Comparison of ENCODE assay signal across 8 cellular contexts in the genomic region with DNA sequence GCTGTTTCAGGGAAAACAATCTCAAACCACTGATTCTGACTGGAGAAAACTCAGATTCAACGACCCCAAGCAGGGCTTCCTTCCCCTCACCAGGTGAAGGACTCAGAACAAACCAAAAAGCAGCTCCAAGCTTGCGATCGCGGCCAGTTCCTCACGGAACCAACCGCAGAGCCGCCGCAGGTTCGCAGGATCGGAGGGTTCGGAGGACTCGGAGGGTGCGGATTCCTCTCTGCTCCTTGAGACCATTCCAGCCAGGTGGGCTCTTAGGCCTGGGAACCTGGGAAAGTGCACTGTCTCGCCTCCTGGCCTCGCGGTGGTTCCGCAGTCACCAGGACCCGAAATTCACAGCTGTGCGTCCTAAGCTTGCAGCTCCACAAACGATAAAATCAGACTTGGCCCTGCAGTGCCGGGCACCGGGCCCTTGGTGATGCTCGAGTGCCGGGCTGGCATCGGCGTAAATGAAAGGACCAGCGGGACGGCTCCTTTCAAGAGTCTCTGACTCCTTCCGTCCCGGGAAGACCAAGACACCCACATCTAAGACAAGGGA.
DNase-seq lines count a peak whose midpoint lies in the region; ATAC-seq lines count a peak whose summit lies in the region.

No MANE protein-coding gene starts in this region.

- DNase-seq in NCI-H526 treated with DMSO at 0.1 percent for 48 hours (lab: John Stamatoyannopoulos, UW), result peak; percentile 31
- DNase-seq in activated CD8-positive, alpha-beta T cell treated with anti-CD3 and anti-CD28 coated beads, Interleukin-2, amount 10 ng/mL, durations not matched to agents 7 days and 5 days, result peak; percentile 84
- peak; percentile 68 to 69 (median 68) for DNase-seq in effector memory CD8-positive, alpha-beta T cell
- peak; percentile 97 for DNase-seq in mesendoderm
- peak; percentile 35 for DNase-seq in stimulated activated CD8-positive, alpha-beta memory T cell treated with anti-CD3 and anti-CD28 coated beads, Interleukin-15, amount 100 ng/mL, for 1 hour (ENCODE audit: low read depth)

- no peak overlapping the region for H4K5ac ChIP-seq in mesendoderm (ENCODE audit: low read length)

- H3K4me1 ChIP-seq in BLaER1 (peaks cover 20% of the 10 kb centered on the region), mesendoderm (ENCODE audit: control insufficient read depth, low read depth, low read length) (no peaks in the 10 kb centered on the region)

- peaks cover 34% of the 10 kb centered on the region for H3K9me3 ChIP-seq in BLaER1

- peak overlapping the region; percentile 81 for H3K4me2 ChIP-seq in BLaER1
- H3K4me2 ChIP-seq in mesendoderm (ENCODE audit: low read length), result peak overlapping the region; percentile 74

- peaks cover 27% of the 10 kb centered on the region for H3K27me3 Mint-ChIP-seq in activated CD8-positive, alpha-beta T cell treated with anti-CD3 and anti-CD28 coated beads, Interleukin-2, amount 10 ng/mL, durations not matched to agents 7 days and 5 days (ENCODE audit: low read depth)
- H3K27me3 Mint-ChIP-seq in effector memory CD8-positive, alpha-beta T cell, result no peaks in the 10 kb centered on the region

- ATAC-seq in GM19025 (IDR thresholded peaks at IDR 0.05; ENCODE audit: low read depth, unreplicated experiment), result peak; percentile 72
- ATAC-seq in HG03378 (IDR thresholded peaks at IDR 0.05; ENCODE audit: unreplicated experiment), result peak; percentile 64
- peak; percentile 88 for ATAC-seq in activated CD8-positive, alpha-beta T cell treated with anti-CD3 and anti-CD28 coated beads, Interleukin-2, amount 10 ng/mL, durations not matched to agents 7 days and 5 days
- ATAC-seq in effector memory CD8-positive, alpha-beta T cell (replicated peaks), result peak; percentile 81

- H3K4me1 Mint-ChIP-seq in activated CD8-positive, alpha-beta T cell treated with anti-CD3 and anti-CD28 coated beads, Interleukin-2, amount 10 ng/mL, durations not matched to agents 7 days and 5 days (ENCODE audit: low read depth), result peaks cover 17% of the 10 kb centered on the region
- H3K4me1 Mint-ChIP-seq in effector memory CD8-positive, alpha-beta T cell (ENCODE audit: low read depth in 2 of 2), result peaks cover 3 to 10% of the 10 kb centered on the region in 2 donors

- peak overlapping the region; percentile 98 for H3K4me3 ChIP-seq in BLaER1
- H3K4me3 ChIP-seq in mesendoderm (ENCODE audit: low read length), result peak overlapping the region; percentile 92

- POLR2A ChIA-PET in activated CD8-positive, alpha-beta T cell treated with anti-CD3 and anti-CD28 coated beads, Interleukin-2, amount 10 ng/mL, durations not matched to agents 7 days and 5 days (lab: Charles Lee), result interaction anchor here (0.6 to 3.0 kb wide), 11 partner anchors 11 to 716 kb away, joined by 3 to 27 read pairs (median 5); a partner anchor contains a TSS

- CTCF ChIA-PET in activated CD8-positive, alpha-beta T cell treated with anti-CD3 and anti-CD28 coated beads, Interleukin-2, amount 10 ng/mL, durations not matched to agents 7 days and 5 days (lab: Charles Lee), result interaction anchor here (0.6 to 4.0 kb wide), 16 partner anchors 10 to 719 kb away, joined by 3 to 54 read pairs (median 6); a partner anchor contains a TSS

- H3K27me3 ChIP-seq in BLaER1 (no peaks in the 10 kb centered on the region), mesendoderm (ENCODE audit: insufficient read depth, low read length, poor library complexity) (no peaks in the 10 kb centered on the region)

- H3K27ac ChIP-seq in BLaER1, result peak overlapping the region; percentile 97
- peak overlapping the region; percentile 82 for H3K27ac ChIP-seq in mesendoderm (ENCODE audit: low read depth, low read length)

- H4K20me1 ChIP-seq in BLaER1, result no peaks in the 10 kb centered on the region

- H3K79me2 ChIP-seq in mesendoderm (ENCODE audit: control insufficient read depth, insufficient read depth, low read length), result no peaks in the 10 kb centered on the region

- H3K79me1 ChIP-seq in mesendoderm (ENCODE audit: low read length), result no peaks in the 10 kb centered on the region

- no peak overlapping the region for H2AK5ac ChIP-seq in mesendoderm (ENCODE audit: low read length)

- peak overlapping the region; percentile 98 for H3K9ac ChIP-seq in BLaER1
- peak overlapping the region; percentile 97 for H3K9ac ChIP-seq in mesendoderm (ENCODE audit: low read length)

- H3K36me3 ChIP-seq in BLaER1 (no peaks in the 10 kb centered on the region), mesendoderm (ENCODE audit: control insufficient read depth, insufficient read depth, low read length) (no peaks in the 10 kb centered on the region)

- H3K56ac ChIP-seq in mesendoderm (ENCODE audit: low read length), result peak overlapping the region; percentile 95

- H2BK120ac ChIP-seq in mesendoderm (ENCODE audit: low read depth, low read length), result no peak overlapping the region

- H2BK5ac ChIP-seq in mesendoderm (ENCODE audit: low read length), result no peak overlapping the region

- peak overlapping the region; percentile 41 for H3K4ac ChIP-seq in mesendoderm (ENCODE audit: low read depth, low read length)

- H3K18ac ChIP-seq in mesendoderm (ENCODE audit: low read length), result peak overlapping the region; percentile 56

- H2BK15ac ChIP-seq in mesendoderm (replicated peaks; ENCODE audit: low read depth), result no peak overlapping the region

- peak overlapping the region; percentile 81 for H3K27ac Mint-ChIP-seq in activated CD8-positive, alpha-beta T cell treated with anti-CD3 and anti-CD28 coated beads, Interleukin-2, amount 10 ng/mL, durations not matched to agents 7 days and 5 days
- H3K27ac Mint-ChIP-seq in effector memory CD8-positive, alpha-beta T cell, result peak overlapping the region; percentile 99 to 100

- peak overlapping the region; percentile 92 for H3K4me3 Mint-ChIP-seq in activated CD8-positive, alpha-beta T cell treated with anti-CD3 and anti-CD28 coated beads, Interleukin-2, amount 10 ng/mL, durations not matched to agents 7 days and 5 days
- peak overlapping the region; percentile 86 to 94 for H3K4me3 Mint-ChIP-seq in effector memory CD8-positive, alpha-beta T cell

- WGBS in mesendoderm (ENCODE audit: extremely low coverage, insufficient coverage, low lambda C conversion rate), result no CpG with 5 or more reads among the region's 30 CpGs

- H4K8ac ChIP-seq in mesendoderm (ENCODE audit: low read depth, low read length), result no peak overlapping the region

- no peak overlapping the region for H3K23ac ChIP-seq in mesendoderm (ENCODE audit: low read length)

- H3K36me3 Mint-ChIP-seq in activated CD8-positive, alpha-beta T cell treated with anti-CD3 and anti-CD28 coated beads, Interleukin-2, amount 10 ng/mL, durations not matched to agents 7 days and 5 days (ENCODE audit: low read depth), result peaks cover 3% of the 10 kb centered on the region
- H3K36me3 Mint-ChIP-seq in effector memory CD8-positive, alpha-beta T cell (ENCODE audit: insufficient read depth), result peaks cover 35% of the 10 kb centered on the region

- no peaks in the 10 kb centered on the region for H3K9me3 Mint-ChIP-seq in activated CD8-positive, alpha-beta T cell treated with anti-CD3 and anti-CD28 coated beads, Interleukin-2, amount 10 ng/mL, durations not matched to agents 7 days and 5 days (ENCODE audit: insufficient read depth)
- no peaks in the 10 kb centered on the region for H3K9me3 Mint-ChIP-seq in effector memory CD8-positive, alpha-beta T cell

Comparison
In these comparisons a context has a peak if more than half of its experiments do, and no peak if none do; other contexts are left out.
1. Peak in every context shown above with its lines: DNase-seq, ATAC-seq, H3K4me3 ChIP-seq and H3K27ac ChIP-seq.
2. DNase-seq: peak in every context shown above with its lines; median percentile 97 in mesendoderm; 84 in activated CD8-positive, alpha-beta T cell treated with anti-CD3 and anti-CD28 coated beads, Interleukin-2, amount 10 ng/mL, durations not matched to agents 7 days and 5 days; 68 in effector memory CD8-positive, alpha-beta T cell; 35 in stimulated activated CD8-positive, alpha-beta memory T cell treated with anti-CD3 and anti-CD28 coated beads, Interleukin-15, amount 100 ng/mL, for 1 hour; 31 in NCI-H526 treated with DMSO at 0.1 percent for 48 hours.